Comparison of ENCODE assay signal across 17 cellular contexts in genomic region chr2:112000399-112001135, GRCh38.
"Had no signal": no experiment of that assay in that cellular context is flagged by ENCODE, and none has a peak within 500 bp of the region (broad histone marks: within the 10 kb centered on the region; RNA-seq: fewer than 3 reads in every experiment).

No MANE protein-coding gene starts in this region.

- H3K9me3 ChIP-seq: body of pancreas, uterus had no signal

- H3K27ac ChIP-seq: hepatocyte, uterus had no signal

- H3K4me3 Mint-ChIP-seq: activated CD4-positive, alpha-beta T cell treated with anti-CD3 and anti-CD28 coated beads, Interleukin-2, amount 10 ng/mL, durations not matched to agents 7 days and 5 days; activated T-cell treated with anti-CD3 and anti-CD28 coated beads, Interleukin-2, amount 50 U/mL, for 24 hours; central memory CD8-positive, alpha-beta T cell; nephron; stimulated activated naive CD8-positive, alpha-beta T cell treated with anti-CD3 and anti-CD28 coated beads, Interleukin-15, Interleukin-2, amounts not matched to agents 100 ng/mL and 50 ng/mL, for 24 hours had no signal

- ATAC-seq: activated naive CD4-positive, alpha-beta T cell treated with anti-CD3 and anti-CD28 coated beads, Interleukin-2, amount 50 U/mL, for 72 hours; body of pancreas had no signal

- DNase-seq: activated B cell treated with CpG ODN at 0.5 μM for 24 hours; activated CD4-positive, alpha-beta T cell treated with anti-CD3 and anti-CD28 coated beads, Interleukin-2, amount 10 ng/mL, durations not matched to agents 7 days and 5 days; activated effector memory CD4-positive, alpha-beta T cell treated with Interleukin-2 at 50 U/mL for 16 hours; activated T-cell treated with anti-CD3 and anti-CD28 coated beads, Interleukin-2, amount 50 U/mL, for 24 hours; amniotic stem cell; kidney; left ventricle myocardium superior; mesendoderm; stimulated activated CD4-positive, alpha-beta T cell treated with anti-CD3 and anti-CD28 coated beads, Interleukin-4, amount 100 ng/mL, for 1 hour; stimulated activated CD8-positive, alpha-beta memory T cell treated with anti-CD3 and anti-CD28 coated beads, Interleukin-4, amount 100 ng/mL, for 48 hours; uterus had no signal

- H3K27me3 Mint-ChIP-seq: activated B cell treated with CpG ODN at 0.5 μM for 24 hours; activated CD4-positive, alpha-beta T cell treated with anti-CD3 and anti-CD28 coated beads, Interleukin-2, amount 10 ng/mL, durations not matched to agents 7 days and 5 days; activated T-cell treated with anti-CD3 and anti-CD28 coated beads, Interleukin-2, amount 50 U/mL, for 24 hours; central memory CD8-positive, alpha-beta T cell had no signal

- H3K4me1 ChIP-seq: body of pancreas, uterus had no signal

- H3K36me3 ChIP-seq: uterus had no signal

- H3K36me3 Mint-ChIP-seq: activated naive CD4-positive, alpha-beta T cell treated with anti-CD3 and anti-CD28 coated beads, Interleukin-2, amount 50 U/mL, for 72 hours had no signal

- H3K27me3 ChIP-seq: body of pancreas, hepatocyte, uterus had no signal

- H3K27ac Mint-ChIP-seq: activated CD4-positive, alpha-beta T cell treated with anti-CD3 and anti-CD28 coated beads, Interleukin-2, amount 10 ng/mL, durations not matched to agents 7 days and 5 days; activated naive CD4-positive, alpha-beta T cell treated with anti-CD3 and anti-CD28 coated beads, Interleukin-2, amount 50 U/mL, for 72 hours; activated T-cell treated with anti-CD3 and anti-CD28 coated beads, Interleukin-2, amount 50 U/mL, for 24 hours; nephron; stimulated activated naive CD8-positive, alpha-beta T cell treated with anti-CD3 and anti-CD28 coated beads, Interleukin-15, Interleukin-2, amounts not matched to agents 100 ng/mL and 50 ng/mL, for 24 hours had no signal

- H3K4me3 ChIP-seq: body of pancreas, hepatocyte, uterus had no signal

- H3K9me3 Mint-ChIP-seq: activated B cell treated with CpG ODN at 0.5 μM for 24 hours; activated CD4-positive, alpha-beta T cell treated with anti-CD3 and anti-CD28 coated beads, Interleukin-2, amount 10 ng/mL, durations not matched to agents 7 days and 5 days; activated T-cell treated with anti-CD3 and anti-CD28 coated beads, Interleukin-2, amount 50 U/mL, for 24 hours; central memory CD8-positive, alpha-beta T cell; nephron; stimulated activated naive CD8-positive, alpha-beta T cell treated with anti-CD3 and anti-CD28 coated beads, Interleukin-15, Interleukin-2, amounts not matched to agents 100 ng/mL and 50 ng/mL, for 24 hours had no signal
